1 cellular context compared by ENCODE assay signal in genomic region chr22:17098379-17098819, GRCh38.
A peak's percentile ranks its signal among the peaks of the same experiment; 100 is the strongest.
TF ChIP-seq lines count a peak whose summit lies in the region.

No MANE protein-coding gene starts in this region.

TF ChIP-seq in K562, 482 proteins besides CTCF, POLR2A, EP300 and RAD21 (continued from another document and continues in another):
- TF ChIP-seq JUND (IDR thresholded peaks at IDR 0.05; ENCODE audit: borderline replicate concordance, low read depth, low read length) (0 out of 2 replicates have a peak, but pooled peaks have one; percentile 50), JUND (tag; IDR thresholded peaks at IDR 0.05; ENCODE audit: borderline replicate concordance, low read depth, low read length) (no peak), ELF2 (CRISPR knock-in tag; IDR thresholded peaks at IDR 0.05) (no peak), PTBP1 (IDR thresholded peaks at IDR 0.05; ENCODE audit: low read depth, low read length) (no peak), TEAD2 (tag; IDR thresholded peaks at IDR 0.05) (no peak), ETV1 (tag; conservative IDR thresholded peaks at IDR 0.05; ENCODE audit: low read depth) (peak; percentile 92), DACH1 (IDR thresholded peaks at IDR 0.05; ENCODE audit: partially characterized antibody) (no peak), ZNF699 (CRISPR knock-in tag; IDR thresholded peaks at IDR 0.05; ENCODE audit: insufficient replicate concordance) (no peak), ZBTB17 (CRISPR knock-in tag; IDR thresholded peaks at IDR 0.05) (no peak), RREB1 (CRISPR knock-in tag; IDR thresholded peaks at IDR 0.05) (peak; percentile 81; the same call in 1 of the 2 replicates), ESRRA (IDR thresholded peaks at IDR 0.05; ENCODE audit: borderline replicate concordance, low read depth) (peak; percentile 26; the same call in 1 of the 2 replicates), DEAF1 (CRISPR knock-in tag; IDR thresholded peaks at IDR 0.05) (no peak), ZNF561 (CRISPR knock-in tag; conservative IDR thresholded peaks at IDR 0.05) (no peak), ZNF184 (CRISPR knock-in tag; IDR thresholded peaks at IDR 0.05) (no peak), VEZF1 (CRISPR knock-in tag; IDR thresholded peaks at IDR 0.05) (no peak), NUFIP1 (IDR thresholded peaks at IDR 0.05; ENCODE audit: partially characterized antibody) (no peak), SPI1 (IDR thresholded peaks at IDR 0.05; ENCODE audit: borderline replicate concordance, low read depth, low read length) (peak; percentile 56; the same call in 1 of the 2 replicates), GABPA (tag; conservative IDR thresholded peaks at IDR 0.05; ENCODE audit: low read depth) (peak; percentile 60; the same call in 1 of the 2 replicates), CEBPZ (IDR thresholded peaks at IDR 0.05; ENCODE audit: borderline replicate concordance, low read depth, low read length) (no peak), BRF2 (IDR thresholded peaks at IDR 0.05; ENCODE audit: borderline replicate concordance, insufficient read depth, insufficient read length) (no peak), XRCC4 (IDR thresholded peaks at IDR 0.05; ENCODE audit: extremely low read depth, insufficient read depth, insufficient read length) (no peak), MGA (IDR thresholded peaks at IDR 0.05) (no peak), KLF6 (CRISPR knock-in tag; IDR thresholded peaks at IDR 0.05; ENCODE audit: borderline replicate concordance) (peak; percentile 66; the same call in 1 of the 2 replicates), FOXJ2 (tag; IDR thresholded peaks at IDR 0.05) (no peak), SMARCC2 (IDR thresholded peaks at IDR 0.05; ENCODE audit: low read depth) (no peak), CHCHD3 (CRISPR knock-in tag; IDR thresholded peaks at IDR 0.05) (no peak), PKNOX1 (IDR thresholded peaks at IDR 0.05) (no peak)
